In the genomic region with DNA sequence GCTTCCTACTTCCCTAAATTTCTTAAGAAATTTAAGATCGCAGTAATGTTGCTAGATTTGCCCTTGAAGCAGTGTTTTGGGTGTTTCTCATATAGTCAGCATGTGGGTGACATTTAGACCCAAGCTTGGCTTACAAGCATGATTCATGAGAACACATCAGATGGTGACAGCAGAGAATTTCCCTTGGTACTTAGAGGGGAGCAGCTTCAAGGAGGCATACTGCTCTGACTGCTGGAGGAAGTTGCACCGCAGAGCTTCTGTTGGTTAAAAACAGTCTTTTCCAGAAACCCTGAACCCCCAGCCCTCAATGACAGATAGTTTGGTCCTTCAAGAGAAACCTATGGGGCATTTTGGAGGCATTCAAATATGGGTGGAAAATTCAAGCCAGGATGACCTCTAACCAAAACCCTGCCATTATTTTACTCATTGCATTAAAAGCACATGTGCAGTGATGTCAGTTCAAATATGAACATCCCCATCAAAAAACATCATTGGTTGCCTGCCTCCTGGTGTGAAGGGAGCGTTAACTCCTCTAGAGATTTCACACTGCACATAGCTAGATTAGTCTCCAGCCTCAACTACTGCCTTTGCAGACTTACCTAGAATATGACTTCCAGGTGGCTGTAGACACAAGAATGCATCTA, we compare ENCODE assay signal across 12 cellular contexts.
DNase-seq lines count a peak whose midpoint lies in the region; ATAC-seq, FAIRE-seq and TF ChIP-seq lines count a peak whose summit lies in the region.
"Had no signal": no experiment of that assay in that cellular context is flagged by ENCODE, and none has a peak within 500 bp of the region (broad histone marks: within the 10 kb centered on the region; RNA-seq: fewer than 3 reads in every experiment).

No MANE protein-coding gene starts in this region.

- ATAC-seq in heart left ventricle = no peak
- ATAC-seq: GM23338 had no signal

- TF ChIP-seq CTCF in A673 (conservative IDR thresholded peaks at IDR 0.05; ENCODE audit: low read depth, low read length) (no peak), heart left ventricle (IDR thresholded peaks at IDR 0.05) (no peak)

- intact Hi-C loops in activated CD4-positive, alpha-beta memory T cell treated with anti-CD3 and anti-CD28 coated beads for 36 hours (cut with micrococcal nuclease) = loop anchor here (1.0 to 5.0 kb wide), 7 partner anchors 23 to 321 kb away; no protein-coding TSS in a partner anchor
- intact Hi-C loops in A673 (cut with micrococcal nuclease; ENCODE audit: unreplicated experiment) (no loop called here), heart left ventricle (cut with DNase I) (no loop called here)

- TF ChIP-seq POLR2A in heart left ventricle (IDR thresholded peaks at IDR 0.05) = no peak

- no peaks in the 10 kb centered on the region for H3K27me3 Mint-ChIP-seq in activated CD4-positive, alpha-beta memory T cell treated with anti-CD3 and anti-CD28 coated beads for 36 hours

- CTCF ChIA-PET in activated CD4-positive, alpha-beta memory T cell treated with anti-CD3 and anti-CD28 coated beads for 36 hours (lab: Charles Lee) = interaction anchor here (1.3 to 2.4 kb wide), 4 partner anchors 67 to 433 kb away, joined by 3 to 9 read pairs (median 6); no protein-coding TSS in a partner anchor
- CTCF ChIA-PET in A673 (lab: Charles Lee) = no interaction called here

- H3K4me1 Mint-ChIP-seq in activated CD4-positive, alpha-beta memory T cell treated with anti-CD3 and anti-CD28 coated beads for 36 hours (ENCODE audit: low read depth) = peaks cover 55% of the 10 kb centered on the region
- H3K4me1 Mint-ChIP-seq: GM23338 had no signal

- no peaks in the 10 kb centered on the region for H3K27me3 ChIP-seq in A673 (replicated peaks; ENCODE audit: insufficient read depth, low read depth, low read length, poor library complexity)
- no peaks in the 10 kb centered on the region for H3K27me3 ChIP-seq in heart left ventricle

- H3K4me3 ChIP-seq in A673 (ENCODE audit: low read depth, low read length, poor library complexity, severe bottlenecking) (no peak overlapping the region), heart left ventricle (no peak overlapping the region)
- H3K4me3 ChIP-seq: GM23338, skin epidermis had no signal

- no peak overlapping the region for H3K4me3 Mint-ChIP-seq in activated CD4-positive, alpha-beta memory T cell treated with anti-CD3 and anti-CD28 coated beads for 36 hours
- H3K4me3 Mint-ChIP-seq: GM23338 had no signal

- peaks cover 6% of the 10 kb centered on the region for H3K36me3 Mint-ChIP-seq in activated CD4-positive, alpha-beta memory T cell treated with anti-CD3 and anti-CD28 coated beads for 36 hours

- H3K9me3 Mint-ChIP-seq in activated CD4-positive, alpha-beta memory T cell treated with anti-CD3 and anti-CD28 coated beads for 36 hours = no peaks in the 10 kb centered on the region
- H3K9me3 Mint-ChIP-seq: GM23338 had no signal

- H3K9me3 ChIP-seq in A673 (ENCODE audit: low read depth, low read length, poor library complexity, severe bottlenecking) (no peaks in the 10 kb centered on the region), heart left ventricle (no peaks in the 10 kb centered on the region)

- H3K4me1 ChIP-seq in A673 (ENCODE audit: insufficient read depth, low read length, poor library complexity, severe bottlenecking) (no peaks in the 10 kb centered on the region), heart left ventricle (no peaks in the 10 kb centered on the region)

- POLR2A ChIA-PET in activated CD4-positive, alpha-beta memory T cell treated with anti-CD3 and anti-CD28 coated beads for 36 hours (lab: Charles Lee) = interaction anchor here (0.7 to 1.2 kb wide), 6 partner anchors 17 to 464 kb away, joined by 3 to 6 read pairs (median 4); no protein-coding TSS in a partner anchor
- POLR2A ChIA-PET in A673 (lab: Charles Lee; ENCODE audit: low non-redundant PET) = interaction anchor here (0.6 kb wide), 1 partner anchor 347 kb away, joined by 3 read pairs; no protein-coding TSS in a partner anchor

- H3K27ac Mint-ChIP-seq in activated CD4-positive, alpha-beta memory T cell treated with anti-CD3 and anti-CD28 coated beads for 36 hours = peak overlapping the region; percentile 61
- H3K27ac Mint-ChIP-seq: GM23338 had no signal

- H3K27ac ChIP-seq in A673 (ENCODE audit: low read depth, low read length, poor library complexity, severe bottlenecking) (no peak overlapping the region), heart left ventricle (no peak overlapping the region)
- H3K27ac ChIP-seq: skin epidermis had no signal

- H3K36me3 ChIP-seq in A673 (ENCODE audit: insufficient read depth, low read length, poor library complexity, severe bottlenecking) (no peaks in the 10 kb centered on the region), heart left ventricle (no peaks in the 10 kb centered on the region)

- DNase-seq in HTR-8/SVneo (ENCODE audit: insufficient read length, low spot score) (no peak), fibroblast of gingiva (ENCODE audit: low read depth) (peak; percentile 59), A673 (ENCODE audit: low spot score) (no peak), heart left ventricle (no peak), middle frontal gyrus (ENCODE audit: extremely low spot score, low spot score) (no peak), iPS-NIHi7 (ENCODE audit: extremely low spot score) (no peak)
- DNase-seq in activated CD4-positive, alpha-beta memory T cell treated with anti-CD3 and anti-CD28 coated beads for 36 hours = peak; percentile 70
- peak; percentile 42 to 51 for DNase-seq in stimulated activated CD8-positive, alpha-beta memory T cell treated with anti-CD3 and anti-CD28 coated beads, Interleukin-15, amount 100 ng/mL, for 48 hours (ENCODE audit: low read depth in 2 of 2)
- DNase-seq: NCI-H226 had no signal

- BruUV-seq in A673 (replicated peaks; lab: Mats Ljungman, UMichigan) = no TSS peak

- FAIRE-seq in HTR-8/SVneo (lab: Jason Lieb, UNC) = peak; percentile 63
- FAIRE-seq: TTC549 had no signal

- WGBS in heart left ventricle, 4 donors = 87 to 90% (median 89%) methylated on average over 3 of the region's 3 CpGs

Comparison
In these comparisons a context has a peak if more than half of its experiments do, and no peak if none do; other contexts are left out.
1. DNase-seq: peak in activated CD4-positive, alpha-beta memory T cell treated with anti-CD3 and anti-CD28 coated beads for 36 hours (single experiment), fibroblast of gingiva (single experiment) and stimulated activated CD8-positive, alpha-beta memory T cell treated with anti-CD3 and anti-CD28 coated beads, Interleukin-15, amount 100 ng/mL, for 48 hours (2 of 2); none in HTR-8/SVneo (single experiment), A673 (single experiment), heart left ventricle (0 of 5), middle frontal gyrus (single experiment) and iPS-NIHi7 (single experiment).